Comparison of ENCODE assay signal across 1 cellular context in genomic region chr20:745683-746301, GRCh38.
TF ChIP-seq lines count a peak whose summit lies in the region.

No MANE protein-coding gene starts in this region.

TF ChIP-seq in H1, 55 proteins besides CTCF, POLR2A, EP300 and RAD21:
- TF ChIP-seq, protein P1, sequence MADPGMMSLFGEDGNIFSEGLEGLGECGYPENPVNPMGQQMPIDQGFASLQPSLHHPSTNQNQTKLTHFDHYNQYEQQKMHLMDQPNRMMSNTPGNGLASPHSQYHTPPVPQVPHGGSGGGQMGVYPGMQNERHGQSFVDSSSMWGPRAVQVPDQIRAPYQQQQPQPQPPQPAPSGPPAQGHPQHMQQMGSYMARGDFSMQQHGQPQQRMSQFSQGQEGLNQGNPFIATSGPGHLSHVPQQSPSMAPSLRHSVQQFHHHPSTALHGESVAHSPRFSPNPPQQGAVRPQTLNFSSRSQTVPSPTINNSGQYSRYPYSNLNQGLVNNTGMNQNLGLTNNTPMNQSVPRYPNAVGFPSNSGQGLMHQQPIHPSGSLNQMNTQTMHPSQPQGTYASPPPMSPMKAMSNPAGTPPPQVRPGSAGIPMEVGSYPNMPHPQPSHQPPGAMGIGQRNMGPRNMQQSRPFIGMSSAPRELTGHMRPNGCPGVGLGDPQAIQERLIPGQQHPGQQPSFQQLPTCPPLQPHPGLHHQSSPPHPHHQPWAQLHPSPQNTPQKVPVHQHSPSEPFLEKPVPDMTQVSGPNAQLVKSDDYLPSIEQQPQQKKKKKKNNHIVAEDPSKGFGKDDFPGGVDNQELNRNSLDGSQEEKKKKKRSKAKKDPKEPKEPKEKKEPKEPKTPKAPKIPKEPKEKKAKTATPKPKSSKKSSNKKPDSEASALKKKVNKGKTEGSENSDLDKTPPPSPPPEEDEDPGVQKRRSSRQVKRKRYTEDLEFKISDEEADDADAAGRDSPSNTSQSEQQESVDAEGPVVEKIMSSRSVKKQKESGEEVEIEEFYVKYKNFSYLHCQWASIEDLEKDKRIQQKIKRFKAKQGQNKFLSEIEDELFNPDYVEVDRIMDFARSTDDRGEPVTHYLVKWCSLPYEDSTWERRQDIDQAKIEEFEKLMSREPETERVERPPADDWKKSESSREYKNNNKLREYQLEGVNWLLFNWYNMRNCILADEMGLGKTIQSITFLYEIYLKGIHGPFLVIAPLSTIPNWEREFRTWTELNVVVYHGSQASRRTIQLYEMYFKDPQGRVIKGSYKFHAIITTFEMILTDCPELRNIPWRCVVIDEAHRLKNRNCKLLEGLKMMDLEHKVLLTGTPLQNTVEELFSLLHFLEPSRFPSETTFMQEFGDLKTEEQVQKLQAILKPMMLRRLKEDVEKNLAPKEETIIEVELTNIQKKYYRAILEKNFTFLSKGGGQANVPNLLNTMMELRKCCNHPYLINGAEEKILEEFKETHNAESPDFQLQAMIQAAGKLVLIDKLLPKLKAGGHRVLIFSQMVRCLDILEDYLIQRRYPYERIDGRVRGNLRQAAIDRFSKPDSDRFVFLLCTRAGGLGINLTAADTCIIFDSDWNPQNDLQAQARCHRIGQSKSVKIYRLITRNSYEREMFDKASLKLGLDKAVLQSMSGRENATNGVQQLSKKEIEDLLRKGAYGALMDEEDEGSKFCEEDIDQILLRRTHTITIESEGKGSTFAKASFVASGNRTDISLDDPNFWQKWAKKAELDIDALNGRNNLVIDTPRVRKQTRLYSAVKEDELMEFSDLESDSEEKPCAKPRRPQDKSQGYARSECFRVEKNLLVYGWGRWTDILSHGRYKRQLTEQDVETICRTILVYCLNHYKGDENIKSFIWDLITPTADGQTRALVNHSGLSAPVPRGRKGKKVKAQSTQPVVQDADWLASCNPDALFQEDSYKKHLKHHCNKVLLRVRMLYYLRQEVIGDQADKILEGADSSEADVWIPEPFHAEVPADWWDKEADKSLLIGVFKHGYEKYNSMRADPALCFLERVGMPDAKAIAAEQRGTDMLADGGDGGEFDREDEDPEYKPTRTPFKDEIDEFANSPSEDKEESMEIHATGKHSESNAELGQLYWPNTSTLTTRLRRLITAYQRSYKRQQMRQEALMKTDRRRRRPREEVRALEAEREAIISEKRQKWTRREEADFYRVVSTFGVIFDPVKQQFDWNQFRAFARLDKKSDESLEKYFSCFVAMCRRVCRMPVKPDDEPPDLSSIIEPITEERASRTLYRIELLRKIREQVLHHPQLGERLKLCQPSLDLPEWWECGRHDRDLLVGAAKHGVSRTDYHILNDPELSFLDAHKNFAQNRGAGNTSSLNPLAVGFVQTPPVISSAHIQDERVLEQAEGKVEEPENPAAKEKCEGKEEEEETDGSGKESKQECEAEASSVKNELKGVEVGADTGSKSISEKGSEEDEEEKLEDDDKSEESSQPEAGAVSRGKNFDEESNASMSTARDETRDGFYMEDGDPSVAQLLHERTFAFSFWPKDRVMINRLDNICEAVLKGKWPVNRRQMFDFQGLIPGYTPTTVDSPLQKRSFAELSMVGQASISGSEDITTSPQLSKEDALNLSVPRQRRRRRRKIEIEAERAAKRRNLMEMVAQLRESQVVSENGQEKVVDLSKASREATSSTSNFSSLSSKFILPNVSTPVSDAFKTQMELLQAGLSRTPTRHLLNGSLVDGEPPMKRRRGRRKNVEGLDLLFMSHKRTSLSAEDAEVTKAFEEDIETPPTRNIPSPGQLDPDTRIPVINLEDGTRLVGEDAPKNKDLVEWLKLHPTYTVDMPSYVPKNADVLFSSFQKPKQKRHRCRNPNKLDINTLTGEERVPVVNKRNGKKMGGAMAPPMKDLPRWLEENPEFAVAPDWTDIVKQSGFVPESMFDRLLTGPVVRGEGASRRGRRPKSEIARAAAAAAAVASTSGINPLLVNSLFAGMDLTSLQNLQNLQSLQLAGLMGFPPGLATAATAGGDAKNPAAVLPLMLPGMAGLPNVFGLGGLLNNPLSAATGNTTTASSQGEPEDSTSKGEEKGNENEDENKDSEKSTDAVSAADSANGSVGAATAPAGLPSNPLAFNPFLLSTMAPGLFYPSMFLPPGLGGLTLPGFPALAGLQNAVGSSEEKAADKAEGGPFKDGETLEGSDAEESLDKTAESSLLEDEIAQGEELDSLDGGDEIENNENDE (IDR thresholded peaks at IDR 0.05; ENCODE audit: insufficient replicate concordance, low read length), result no peak
- TF ChIP-seq PHF8 (conservative IDR thresholded peaks at IDR 0.05; ENCODE audit: low read depth, low read length), result no peak
- TF ChIP-seq HDAC2 (IDR thresholded peaks at IDR 0.05; ENCODE audit: borderline replicate concordance in 1 of 2, low read depth in 2 of 2, low read length in 2 of 2), result no peak
- no peak for TF ChIP-seq CREB1 (IDR thresholded peaks at IDR 0.05)
- TF ChIP-seq HDAC6 (IDR thresholded peaks at IDR 0.05; ENCODE audit: low read depth, low read length), result no peak
- no peak for TF ChIP-seq RBBP5 (IDR thresholded peaks at IDR 0.05; ENCODE audit: borderline replicate concordance, low read depth, low read length)
- no peak for TF ChIP-seq YY1 (IDR thresholded peaks at IDR 0.05; ENCODE audit: low read depth, low read length)
- no peak for TF ChIP-seq EGR1 (IDR thresholded peaks at IDR 0.05; ENCODE audit: borderline replicate concordance, low read depth, low read length)
- TF ChIP-seq NANOG (IDR thresholded peaks at IDR 0.05; ENCODE audit: insufficient read depth, low read depth, low read length, poor library complexity, severe bottlenecking), result no peak
- TF ChIP-seq KDM4A (IDR thresholded peaks at IDR 0.05; ENCODE audit: low read depth, low read length, severe bottlenecking), result no peak
- no peak for TF ChIP-seq ZNF274 (IDR thresholded peaks at IDR 0.05; ENCODE audit: borderline replicate concordance, extremely low read depth, low read length)
- TF ChIP-seq SUZ12 (IDR thresholded peaks at IDR 0.05; ENCODE audit: low read length), result no peak
- TF ChIP-seq RXRA (IDR thresholded peaks at IDR 0.05; ENCODE audit: insufficient read depth, low read depth, low read length), result no peak
